Comparison of ENCODE assay signal across 21 cellular contexts in genomic region chr7:39051707-39052106, GRCh38.
"Had no signal": no experiment of that assay in that cellular context is flagged by ENCODE, and none has a peak within 500 bp of the region (broad histone marks: within the 10 kb centered on the region; RNA-seq: fewer than 3 reads in every experiment).

No MANE protein-coding gene starts in this region.

- H3K9ac ChIP-seq: neural progenitor cell had no signal

- H3K27me3 Mint-ChIP-seq: progenitor cell of endocrine pancreas had no signal

- H2AFZ ChIP-seq: hepatocyte, neural progenitor cell had no signal

- H3K27ac ChIP-seq: ascending aorta, coronary artery, foreskin keratinocyte, hepatocyte, neural progenitor cell, uterus, WERI-Rb-1 had no signal

- H3K4me2 ChIP-seq: hepatocyte, neural progenitor cell had no signal

- DNase-seq: activated CD4-positive, alpha-beta T cell treated with anti-CD3 and anti-CD28 coated beads for 1 hour; activated CD4-positive, alpha-beta T cell treated with anti-CD3 and anti-CD28 coated beads, Interleukin-2, amount 50 U/mL, for 48 hours; activated naive CD4-positive, alpha-beta T cell treated with anti-CD3 and anti-CD28 coated beads for 36 hours; activated T-cell treated with anti-CD3 and anti-CD28 coated beads, Interleukin-2, amount 50 U/mL, for 1 hour; foreskin keratinocyte; mesenchymal stem cell; mucosa of descending colon; naive thymus-derived CD4-positive, alpha-beta T cell; stimulated activated CD4-positive, alpha-beta T cell treated with anti-CD3 and anti-CD28 coated beads, Interleukin-12 subunit alpha, Interleukin-12 subunit beta, amount 100 ng/mL, for 4 hours; stimulated activated CD4-positive, alpha-beta T cell treated with anti-CD3 and anti-CD28 coated beads, Interleukin-1b, Interleukin-23, amount 100 ng/mL, for 48 hours; stimulated activated CD8-positive, alpha-beta memory T cell treated with anti-CD3 and anti-CD28 coated beads, Interleukin-4, amount 100 ng/mL, for 48 hours; stimulated activated naive CD4-positive, alpha-beta T cell; uterus had no signal

- H3K4me3 ChIP-seq: ascending aorta, coronary artery, hepatocyte, mucosa of descending colon, neural progenitor cell, uterus had no signal

- H3K4me1 Mint-ChIP-seq: central memory CD8-positive, alpha-beta T cell; naive thymus-derived CD4-positive, alpha-beta T cell had no signal

- H3K36me3 Mint-ChIP-seq: naive thymus-derived CD4-positive, alpha-beta T cell had no signal

- H3K36me3 ChIP-seq: ascending aorta, uterus, WERI-Rb-1 had no signal

- H3K27ac Mint-ChIP-seq: activated naive CD4-positive, alpha-beta T cell treated with anti-CD3 and anti-CD28 coated beads for 36 hours; activated T-helper 2 cell treated with anti-CD3 and anti-CD28 coated beads, Interferon-gamma antibody, Interleukin-2, Interleukin-4, amounts not matched to agents 10 μg/mL and 5 μg/mL and 100 μg/mL, durations not matched to agents 14 hours and 24 hours and 36 hours; naive thymus-derived CD4-positive, alpha-beta T cell; neural progenitor cell; progenitor cell of endocrine pancreas had no signal

- H3K4me1 ChIP-seq: ascending aorta, foreskin keratinocyte, uterus had no signal

- H3K4me3 Mint-ChIP-seq: activated naive CD4-positive, alpha-beta T cell treated with anti-CD3 and anti-CD28 coated beads for 36 hours; central memory CD8-positive, alpha-beta T cell; naive thymus-derived CD4-positive, alpha-beta T cell; neural progenitor cell had no signal

- H3K9me3 ChIP-seq: mucosa of descending colon, uterus had no signal

- ATAC-seq: foreskin keratinocyte; mucosa of descending colon; naive thymus-derived CD4-positive, alpha-beta T cell had no signal

- H3K27me3 ChIP-seq: ascending aorta, foreskin keratinocyte, hepatocyte, neural progenitor cell, uterus had no signal

- H3K79me2 ChIP-seq: hepatocyte had no signal
